19 cellular contexts compared by ENCODE assay signal in genomic region chr6:129089357-129089756, GRCh38.
DNase-seq lines count a peak whose midpoint lies in the region; ATAC-seq and TF ChIP-seq lines count a peak whose summit lies in the region.
"Had no signal": no experiment of that assay in that cellular context is flagged by ENCODE, and none has a peak within 500 bp of the region (broad histone marks: within the 10 kb centered on the region; RNA-seq: fewer than 3 reads in every experiment).

No MANE protein-coding gene starts in this region.

- TF ChIP-seq CTCF in left ventricle myocardium inferior (IDR thresholded peaks at IDR 0.05; ENCODE audit: borderline replicate concordance) (no peak), heart left ventricle (IDR thresholded peaks at IDR 0.05) (no peak), neural cell (IDR thresholded peaks at IDR 0.05; ENCODE audit: poor library complexity, severe bottlenecking) (no peak)

- no peaks in the 10 kb centered on the region for H3K79me2 ChIP-seq in neural cell (replicated peaks; ENCODE audit: insufficient read depth, low read length)

- no peak for TF ChIP-seq POLR2A in heart left ventricle (IDR thresholded peaks at IDR 0.05)

- H3K4me1 ChIP-seq in left ventricle myocardium inferior (peaks cover 32% of the 10 kb centered on the region), heart left ventricle (peaks cover 0 to 28% (median 6%) of the 10 kb centered on the region in 12 donors)
- H3K4me1 ChIP-seq: BLaER1 had no signal

- H3F3A ChIP-seq in neural cell (ENCODE audit: insufficient read depth, low read length, poor library complexity, severe bottlenecking), result no peaks in the 10 kb centered on the region

- ATAC-seq in heart left ventricle (no peak), GM19395 (IDR thresholded peaks at IDR 0.05; ENCODE audit: unreplicated experiment) (no peak)
- ATAC-seq: GM12878, GM23338, HCT116 had no signal

- H3K36me3 ChIP-seq in left ventricle myocardium inferior (no peaks in the 10 kb centered on the region), heart left ventricle (peaks cover 0 to 18% (median 0%) of the 10 kb centered on the region in 9 donors), neural cell (ENCODE audit: insufficient read depth, low read length) (no peaks in the 10 kb centered on the region)
- H3K36me3 ChIP-seq: BLaER1 had no signal

- H3K4me3 ChIP-seq in left ventricle myocardium inferior (no peak overlapping the region), heart left ventricle (no peak overlapping the region), neural cell (ENCODE audit: low read length) (no peak overlapping the region)
- H3K4me3 ChIP-seq: BLaER1, GM12878, GM23338 had no signal

- H4K20me1 ChIP-seq in neural cell (ENCODE audit: insufficient read depth), result no peaks in the 10 kb centered on the region
- H4K20me1 ChIP-seq: BLaER1 had no signal

- no peak overlapping the region for H3K9ac ChIP-seq in neural cell (ENCODE audit: low read length)
- H3K9ac ChIP-seq: BLaER1 had no signal

- intact Hi-C loops in left ventricle myocardium inferior (cut with micrococcal nuclease), result no loop called here
- intact Hi-C loops in heart left ventricle (cut with DNase I), result no loop called here
- intact Hi-C loops in posterior vena cava (cut with DNase I), result no loop called here

- H3K9me2 ChIP-seq in neural cell (ENCODE audit: insufficient read depth, low read length), result no peaks in the 10 kb centered on the region

- H3K27me3 ChIP-seq in left ventricle myocardium inferior (ENCODE audit: low read depth) (no peaks in the 10 kb centered on the region), heart left ventricle (no peaks in the 10 kb centered on the region), neural cell (ENCODE audit: insufficient read depth, low read depth, low read length) (no peaks in the 10 kb centered on the region)
- H3K27me3 ChIP-seq: BLaER1 had no signal

- WGBS in heart left ventricle, 4 donors, result 71 to 82% (median 79%) methylated on average over 1 of the region's 1 CpG

- peak; percentile 98 for TF ChIP-seq EP300 in neural cell (conservative IDR thresholded peaks at IDR 0.05; ENCODE audit: poor library complexity, severe bottlenecking)

- DNase-seq in left ventricle myocardium inferior (no peak), heart left ventricle (no peak), renal cortical epithelial cell (ENCODE audit: low read depth) (peak; percentile 31), posterior vena cava (ENCODE audit: low spot score) (no peak)
- DNase-seq: CD4-positive, CD25-positive, alpha-beta regulatory T cell; CD8-positive, alpha-beta memory T cell; DMS 273 treated with DMSO at 0.1 percent for 48 hours; DMS79; EL; GDM1; H9 had no signal

- peak; percentile 34 for TF ChIP-seq RAD21 in neural cell (conservative IDR thresholded peaks at IDR 0.05)

- H3K27ac ChIP-seq in left ventricle myocardium inferior (replicated peaks) (peak overlapping the region; percentile 19), heart left ventricle (no peak overlapping the region), neural cell (ENCODE audit: low read length) (peak overlapping the region; percentile 63)
- H3K27ac ChIP-seq: 22Rv1, BLaER1, C4-2B had no signal

- no peak overlapping the region for H2AFZ ChIP-seq in neural cell (ENCODE audit: low read depth, low read length)
- H2AFZ ChIP-seq: GM23338 had no signal

- peak overlapping the region; percentile 3 for H3K4me2 ChIP-seq in neural cell (ENCODE audit: low read length)
- H3K4me2 ChIP-seq: BLaER1, GM23338 had no signal

- no peaks in the 10 kb centered on the region for H3K9me3 ChIP-seq in left ventricle myocardium inferior (replicated peaks)
- no peaks in the 10 kb centered on the region for H3K9me3 ChIP-seq in heart left ventricle
- no peaks in the 10 kb centered on the region for H3K9me3 ChIP-seq in neural cell (ENCODE audit: low read length)

TF ChIP-seq in neural cell, 6 proteins besides CTCF, POLR2A, EP300 and RAD21:
- TF ChIP-seq REST (IDR thresholded peaks at IDR 0.05; ENCODE audit: borderline replicate concordance) (peak; percentile 77), SMC3 (conservative IDR thresholded peaks at IDR 0.05; ENCODE audit: poor library complexity) (no peak), MXI1 (conservative IDR thresholded peaks at IDR 0.05; ENCODE audit: poor library complexity, severe bottlenecking) (peak; percentile 52), POLR2AphosphoS5 (IDR thresholded peaks at IDR 0.05) (peak; percentile 85)

Comparison
In these comparisons a context has a peak if more than half of its experiments do, and no peak if none do; other contexts are left out.
1. H3K27ac ChIP-seq: peak in left ventricle myocardium inferior (single experiment) and neural cell (single experiment); none in heart left ventricle (0 of 12).